ENCODE assay signal across 21 cellular contexts in genomic region chr11:13358871-13359270, GRCh38.
DNase-seq lines count a peak whose midpoint lies in the region; ATAC-seq, FAIRE-seq and TF ChIP-seq lines count a peak whose summit lies in the region.
"Had no signal": no experiment of that assay in that cellular context is flagged by ENCODE, and none has a peak within 500 bp of the region (broad histone marks: within the 10 kb centered on the region; RNA-seq: fewer than 3 reads in every experiment).

No MANE protein-coding gene starts in this region.

- no peaks in the 10 kb centered on the region for H3K9me3 ChIP-seq in neural cell (ENCODE audit: low read length)
- H3K9me3 ChIP-seq: breast epithelium had no signal

- FAIRE-seq in HTR-8/SVneo (lab: Jason Lieb, UNC), result no peak

- H3K27ac ChIP-seq in neural cell (ENCODE audit: low read length), result peak overlapping the region; percentile 49
- H3K27ac ChIP-seq: breast epithelium had no signal

- CTCF ChIA-PET in activated CD4-positive, alpha-beta T cell treated with anti-CD3 and anti-CD28 coated beads for 36 hours (lab: Charles Lee), result no interaction called here
- CTCF ChIA-PET in activated naive CD4-positive, alpha-beta T cell treated with anti-CD3 and anti-CD28 coated beads for 36 hours (lab: Charles Lee), result no interaction called here

- peaks cover 18% of the 10 kb centered on the region for H3K36me3 Mint-ChIP-seq in activated naive CD8-positive, alpha-beta T cell treated with anti-CD3 and anti-CD28 coated beads, Interleukin-2, amount 50 U/mL, for 24 hours (ENCODE audit: low read depth)
- peaks cover 4% of the 10 kb centered on the region for H3K36me3 Mint-ChIP-seq in endothelial cell (ENCODE audit: low read depth, unreplicated experiment)
- peaks cover 30% of the 10 kb centered on the region for H3K36me3 Mint-ChIP-seq in activated CD4-positive, alpha-beta T cell treated with anti-CD3 and anti-CD28 coated beads for 36 hours (ENCODE audit: low read depth)
- no peaks in the 10 kb centered on the region for H3K36me3 Mint-ChIP-seq in progenitor cell of endocrine pancreas (ENCODE audit: insufficient read depth)
- H3K36me3 Mint-ChIP-seq in activated naive CD4-positive, alpha-beta T cell treated with anti-CD3 and anti-CD28 coated beads for 36 hours (ENCODE audit: low read depth), result peaks cover 11% of the 10 kb centered on the region

- H3K36me3 ChIP-seq in neural cell (ENCODE audit: insufficient read depth, low read length), result no peaks in the 10 kb centered on the region

- H3K79me2 ChIP-seq in neural cell (replicated peaks; ENCODE audit: insufficient read depth, low read length), result no peaks in the 10 kb centered on the region

- no peak for ATAC-seq in activated naive CD8-positive, alpha-beta T cell treated with anti-CD3 and anti-CD28 coated beads, Interleukin-2, amount 50 U/mL, for 24 hours
- no peak for ATAC-seq in activated CD4-positive, alpha-beta T cell treated with anti-CD3 and anti-CD28 coated beads for 36 hours
- ATAC-seq: right cardiac atrium, T-cell had no signal

- no peak overlapping the region for H3K4me3 Mint-ChIP-seq in activated naive CD8-positive, alpha-beta T cell treated with anti-CD3 and anti-CD28 coated beads, Interleukin-2, amount 50 U/mL, for 24 hours
- no peak overlapping the region for H3K4me3 Mint-ChIP-seq in endothelial cell (ENCODE audit: unreplicated experiment)
- no peak overlapping the region for H3K4me3 Mint-ChIP-seq in activated CD4-positive, alpha-beta T cell treated with anti-CD3 and anti-CD28 coated beads for 36 hours
- no peak overlapping the region for H3K4me3 Mint-ChIP-seq in progenitor cell of endocrine pancreas (ENCODE audit: low read depth)
- no peak overlapping the region for H3K4me3 Mint-ChIP-seq in activated naive CD4-positive, alpha-beta T cell treated with anti-CD3 and anti-CD28 coated beads for 36 hours
- H3K4me3 Mint-ChIP-seq: activated naive CD4-positive, alpha-beta T cell treated with anti-CD3 and anti-CD28 coated beads, Interleukin-2, amount 10 ng/mL, durations not matched to agents 7 days and 5 days; CD4-positive, alpha-beta T cell; T-cell had no signal

- peak overlapping the region; percentile 14 for H3K4me3 ChIP-seq in neural cell (ENCODE audit: low read length)
- H3K4me3 ChIP-seq: breast epithelium had no signal

- intact Hi-C loops in activated CD4-positive, alpha-beta T cell treated with anti-CD3 and anti-CD28 coated beads for 36 hours (cut with DNase I, micrococcal nuclease), result no loop called here
- intact Hi-C loops in activated naive CD4-positive, alpha-beta T cell treated with anti-CD3 and anti-CD28 coated beads for 36 hours (cut with micrococcal nuclease), result no loop called here

- POLR2A ChIA-PET in activated CD4-positive, alpha-beta T cell treated with anti-CD3 and anti-CD28 coated beads for 36 hours (lab: Charles Lee), result no interaction called here

- H3K9me2 ChIP-seq in neural cell (ENCODE audit: insufficient read depth, low read length), result no peaks in the 10 kb centered on the region

- H3K27me3 ChIP-seq in neural cell (ENCODE audit: insufficient read depth, low read depth, low read length), result no peaks in the 10 kb centered on the region
- H3K27me3 ChIP-seq: breast epithelium had no signal

- no peak for TF ChIP-seq RAD21 in neural cell (conservative IDR thresholded peaks at IDR 0.05)

- H3K27ac Mint-ChIP-seq in activated naive CD8-positive, alpha-beta T cell treated with anti-CD3 and anti-CD28 coated beads, Interleukin-2, amount 50 U/mL, for 24 hours, result peak overlapping the region; percentile 68
- H3K27ac Mint-ChIP-seq in endothelial cell (ENCODE audit: unreplicated experiment) (peak overlapping the region; percentile 68), progenitor cell of endocrine pancreas (no peak overlapping the region)
- no peak overlapping the region for H3K27ac Mint-ChIP-seq in activated CD4-positive, alpha-beta T cell treated with anti-CD3 and anti-CD28 coated beads for 36 hours
- H3K27ac Mint-ChIP-seq in activated naive CD4-positive, alpha-beta T cell treated with anti-CD3 and anti-CD28 coated beads for 36 hours, result no peak overlapping the region
- H3K27ac Mint-ChIP-seq: activated naive CD4-positive, alpha-beta T cell treated with anti-CD3 and anti-CD28 coated beads, Interleukin-2, amount 10 ng/mL, durations not matched to agents 7 days and 5 days; CD4-positive, alpha-beta T cell; T-cell had no signal

- no peaks in the 10 kb centered on the region for H4K20me1 ChIP-seq in neural cell (ENCODE audit: insufficient read depth)

- H3K4me1 Mint-ChIP-seq in activated naive CD8-positive, alpha-beta T cell treated with anti-CD3 and anti-CD28 coated beads, Interleukin-2, amount 50 U/mL, for 24 hours, result peaks cover 9% of the 10 kb centered on the region
- H3K4me1 Mint-ChIP-seq in endothelial cell (ENCODE audit: unreplicated experiment) (peaks cover 44% of the 10 kb centered on the region), progenitor cell of endocrine pancreas (ENCODE audit: low read depth) (no peaks in the 10 kb centered on the region)
- peaks cover 1% of the 10 kb centered on the region for H3K4me1 Mint-ChIP-seq in activated CD4-positive, alpha-beta T cell treated with anti-CD3 and anti-CD28 coated beads for 36 hours
- H3K4me1 Mint-ChIP-seq in activated naive CD4-positive, alpha-beta T cell treated with anti-CD3 and anti-CD28 coated beads for 36 hours (ENCODE audit: low read depth), result no peaks in the 10 kb centered on the region
- H3K4me1 Mint-ChIP-seq: T-cell had no signal

- TF ChIP-seq CTCF in endothelial cell (IDR thresholded peaks at IDR 0.05; ENCODE audit: unreplicated experiment), result no peak
- TF ChIP-seq CTCF in neural cell (IDR thresholded peaks at IDR 0.05; ENCODE audit: poor library complexity, severe bottlenecking), result no peak
- TF ChIP-seq CTCF in progenitor cell of endocrine pancreas (IDR thresholded peaks at IDR 0.05; ENCODE audit: unreplicated experiment), result no peak

- DNase-seq in ELR (ENCODE audit: low read depth) (peak; percentile 54), endothelial cell (ENCODE audit: low spot score) (no peak), progenitor cell of endocrine pancreas (ENCODE audit: low spot score, unreplicated experiment) (no peak), HTR-8/SVneo (ENCODE audit: insufficient read length, low spot score) (no peak)
- no peak for DNase-seq in activated naive CD8-positive, alpha-beta T cell treated with anti-CD3 and anti-CD28 coated beads, Interleukin-2, amount 50 U/mL, for 24 hours
- DNase-seq in activated CD4-positive, alpha-beta T cell treated with anti-CD3 and anti-CD28 coated beads for 36 hours, result no peak
- DNase-seq in activated naive CD4-positive, alpha-beta T cell treated with anti-CD3 and anti-CD28 coated beads for 36 hours, result no peak
- DNase-seq: activated CD4-positive, alpha-beta T cell treated with anti-CD3 and anti-CD28 coated beads, Interleukin-2, amount 50 U/mL, for 1 hour; activated naive CD4-positive, alpha-beta T cell treated with anti-CD3 and anti-CD28 coated beads, Interleukin-2, amount 10 ng/mL, durations not matched to agents 7 days and 5 days; CD4-positive, alpha-beta T cell; erythroblast; glutamatergic neuron; NCI-H1092; NCI-H2081 treated with DMSO at 0.1 percent for 48 hours; NCI-H510A; occipital lobe; right cardiac atrium; stimulated activated CD4-positive, alpha-beta T cell treated with anti-CD3 and anti-CD28 coated beads, Interleukin-15, amount 100 ng/mL, for 24 hours; T-cell had no signal

- H2AFZ ChIP-seq in neural cell (ENCODE audit: low read depth, low read length), result no peak overlapping the region

- no peaks in the 10 kb centered on the region for H3K27me3 Mint-ChIP-seq in activated naive CD8-positive, alpha-beta T cell treated with anti-CD3 and anti-CD28 coated beads, Interleukin-2, amount 50 U/mL, for 24 hours
- H3K27me3 Mint-ChIP-seq in endothelial cell (ENCODE audit: unreplicated experiment) (peaks cover 2% of the 10 kb centered on the region), progenitor cell of endocrine pancreas (no peaks in the 10 kb centered on the region)
- H3K27me3 Mint-ChIP-seq in activated CD4-positive, alpha-beta T cell treated with anti-CD3 and anti-CD28 coated beads for 36 hours, result no peaks in the 10 kb centered on the region
- no peaks in the 10 kb centered on the region for H3K27me3 Mint-ChIP-seq in activated naive CD4-positive, alpha-beta T cell treated with anti-CD3 and anti-CD28 coated beads for 36 hours (ENCODE audit: low read depth)
- H3K27me3 Mint-ChIP-seq: activated naive CD4-positive, alpha-beta T cell treated with anti-CD3 and anti-CD28 coated beads, Interleukin-2, amount 10 ng/mL, durations not matched to agents 7 days and 5 days; CD4-positive, alpha-beta T cell; T-cell had no signal

- H3K9ac ChIP-seq in neural cell (ENCODE audit: low read length), result peak overlapping the region; percentile 2

- no peaks in the 10 kb centered on the region for H3K9me3 Mint-ChIP-seq in activated naive CD8-positive, alpha-beta T cell treated with anti-CD3 and anti-CD28 coated beads, Interleukin-2, amount 50 U/mL, for 24 hours
- no peaks in the 10 kb centered on the region for H3K9me3 Mint-ChIP-seq in endothelial cell (ENCODE audit: unreplicated experiment)
- H3K9me3 Mint-ChIP-seq in activated CD4-positive, alpha-beta T cell treated with anti-CD3 and anti-CD28 coated beads for 36 hours (ENCODE audit: low read depth), result no peaks in the 10 kb centered on the region
- H3K9me3 Mint-ChIP-seq in progenitor cell of endocrine pancreas (ENCODE audit: low read depth), result no peaks in the 10 kb centered on the region
- H3K9me3 Mint-ChIP-seq in activated naive CD4-positive, alpha-beta T cell treated with anti-CD3 and anti-CD28 coated beads for 36 hours, result no peaks in the 10 kb centered on the region
- H3K9me3 Mint-ChIP-seq: activated naive CD4-positive, alpha-beta T cell treated with anti-CD3 and anti-CD28 coated beads, Interleukin-2, amount 10 ng/mL, durations not matched to agents 7 days and 5 days; CD4-positive, alpha-beta T cell; T-cell had no signal

- TF ChIP-seq EP300 in neural cell (conservative IDR thresholded peaks at IDR 0.05; ENCODE audit: poor library complexity, severe bottlenecking), result no peak

- H3K4me2 ChIP-seq in neural cell (ENCODE audit: low read length), result no peak overlapping the region

- H3F3A ChIP-seq in neural cell (ENCODE audit: insufficient read depth, low read length, poor library complexity, severe bottlenecking), result no peaks in the 10 kb centered on the region

TF ChIP-seq in neural cell, 6 proteins besides CTCF, POLR2A, EP300 and RAD21 (continues in another document):
- TF ChIP-seq POLR2AphosphoS5 (IDR thresholded peaks at IDR 0.05) (no peak), MXI1 (conservative IDR thresholded peaks at IDR 0.05; ENCODE audit: poor library complexity, severe bottlenecking) (no peak)

Comparison
In these comparisons a context has a peak if more than half of its experiments do, and no peak if none do; other contexts are left out.
1. H3K27ac Mint-ChIP-seq: peak in activated naive CD8-positive, alpha-beta T cell treated with anti-CD3 and anti-CD28 coated beads, Interleukin-2, amount 50 U/mL, for 24 hours (single experiment) and endothelial cell (single experiment); none in activated CD4-positive, alpha-beta T cell treated with anti-CD3 and anti-CD28 coated beads for 36 hours (single experiment), progenitor cell of endocrine pancreas (single experiment) and activated naive CD4-positive, alpha-beta T cell treated with anti-CD3 and anti-CD28 coated beads for 36 hours (single experiment).